ENCODE assay signal across 11 cellular contexts in genomic region chr2:2328847-2329246, GRCh38. TPM values are rescaled to one million over a fixed set of nuclear protein-coding genes. Genes with fewer than 3 reads are reported as not detected.
DNase-seq lines count a peak whose midpoint lies in the region; ATAC-seq and TF ChIP-seq lines count a peak whose summit lies in the region.
"Had no signal": no experiment of that assay in that cellular context is flagged by ENCODE, and none has a peak within 500 bp of the region (broad histone marks: within the 10 kb centered on the region; RNA-seq: fewer than 3 reads in every experiment).

No MANE protein-coding gene starts in this region.

- BruUV-seq in Calu3 (replicated peaks; lab: Mats Ljungman, UMichigan): no TSS peak

- no peak overlapping the region for H3K27ac ChIP-seq in gastroesophageal sphincter
- H3K27ac ChIP-seq: transverse colon had no signal

- TF ChIP-seq POLR2A in gastroesophageal sphincter (IDR thresholded peaks at IDR 0.05): no peak

- TF ChIP-seq CTCF in epithelial cell of esophagus (IDR thresholded peaks at IDR 0.05; ENCODE audit: insufficient read depth, low read depth, low read length, missing control alignments) (no peak), gastroesophageal sphincter (IDR thresholded peaks at IDR 0.05) (no peak), Calu3 (IDR thresholded peaks at IDR 0.05; ENCODE audit: unreplicated experiment) (no peak)

- DNase-seq in D341Med (ENCODE audit: low spot score) (peak; percentile 39), NCI-H82 treated with DMSO at 0.1 percent for 48 hours (lab: John Stamatoyannopoulos, UW; ENCODE audit: unreplicated experiment) (peak; percentile 92), epithelial cell of esophagus (ENCODE audit: low read depth) (peak; percentile 6), Calu3 (no peak)
- peak; percentile 37 for DNase-seq in Jurkat, Clone E6-1 (ENCODE audit: low read depth, low spot score)
- DNase-seq in stimulated activated CD4-positive, alpha-beta T cell treated with anti-CD3 and anti-CD28 coated beads, Interleukin-12 subunit alpha, Interleukin-12 subunit beta, amount 100 ng/mL, for 4 hours: no peak
- DNase-seq: activated CD4-positive, alpha-beta T cell treated with anti-CD3 and anti-CD28 coated beads, Interleukin-2, amount 50 U/mL, for 4 hours; transverse colon had no signal

- WGBS in gastroesophageal sphincter (ENCODE audit: low coverage in 1 of 2), 2 donors: 6 to 9% methylated on average over 2 of the region's 2 CpGs

- no peak overlapping the region for H3K27ac Mint-ChIP-seq in Calu3 (ENCODE audit: unreplicated experiment)

- intact Hi-C loops in Calu3 (cut with micrococcal nuclease; ENCODE audit: unreplicated experiment): no loop called here

- no peak overlapping the region for H3K4me3 ChIP-seq in Jurkat, Clone E6-1 (ENCODE audit: low read length)
- H3K4me3 ChIP-seq in epithelial cell of esophagus (ENCODE audit: low read length) (no peak overlapping the region), gastroesophageal sphincter (no peak overlapping the region)
- H3K4me3 ChIP-seq: transverse colon had no signal

- ATAC-seq in gastroesophageal sphincter (no peak), HG03565 (IDR thresholded peaks at IDR 0.05; ENCODE audit: unreplicated experiment) (no peak)

- no peak for TF ChIP-seq EP300 in gastroesophageal sphincter (IDR thresholded peaks at IDR 0.05)

- H3K27me3 Mint-ChIP-seq in Calu3 (ENCODE audit: unreplicated experiment): no peaks in the 10 kb centered on the region

- CTCF ChIA-PET in Calu3 (lab: Charles Lee): no interaction called here

- H3K27me3 ChIP-seq in gastroesophageal sphincter: peaks cover 7% of the 10 kb centered on the region
- H3K27me3 ChIP-seq: transverse colon had no signal

- H3K4me1 Mint-ChIP-seq in Calu3 (ENCODE audit: low read depth, unreplicated experiment): no peaks in the 10 kb centered on the region

- no peaks in the 10 kb centered on the region for H3K36me3 Mint-ChIP-seq in Calu3 (ENCODE audit: insufficient read depth, unreplicated experiment)

- H3K4me1 ChIP-seq in gastroesophageal sphincter: no peaks in the 10 kb centered on the region
- H3K4me1 ChIP-seq: transverse colon had no signal

- no peaks in the 10 kb centered on the region for H3K36me3 ChIP-seq in gastroesophageal sphincter
- H3K36me3 ChIP-seq: transverse colon had no signal

- H3K9me3 Mint-ChIP-seq in Calu3 (ENCODE audit: low read depth, unreplicated experiment): peaks cover 13% of the 10 kb centered on the region

- H3K4me3 Mint-ChIP-seq in Calu3 (ENCODE audit: low read depth, unreplicated experiment): no peak overlapping the region

- no peaks in the 10 kb centered on the region for H3K9me3 ChIP-seq in gastroesophageal sphincter
- H3K9me3 ChIP-seq: transverse colon had no signal

RNA-seq across cellular contexts. Expression of gene MYT1L, which starts 2.2 kb away (rescaled TPM):
- 1.6 TPM for polyA plus RNA-seq in Jurkat, Clone E6-1 (2012; ENCODE audit: insufficient read depth, insufficient read length)
- total RNA-seq in gastroesophageal sphincter: under 1 TPM in 3 of 4 donors, not detected in 1; 0.17 to 0.85 (median 0.40) TPM
- total RNA-seq in Calu3 (2022): not detected in 2 replicates
- polyA plus RNA-seq: keratinocyte had no signal

Comparison
In these comparisons a context has a peak if more than half of its experiments do, and no peak if none do; other contexts are left out.
1. DNase-seq: peak in D341Med (single experiment), Jurkat, Clone E6-1 (single experiment), NCI-H82 treated with DMSO at 0.1 percent for 48 hours (single experiment) and epithelial cell of esophagus (single experiment); none in stimulated activated CD4-positive, alpha-beta T cell treated with anti-CD3 and anti-CD28 coated beads, Interleukin-12 subunit alpha, Interleukin-12 subunit beta, amount 100 ng/mL, for 4 hours (single experiment) and Calu3 (single experiment).